ENCODE assay signal across 8 cellular contexts in genomic region chr9:29213374-29214161, GRCh38.
DNase-seq lines count a peak whose midpoint lies in the region; ATAC-seq, FAIRE-seq and TF ChIP-seq lines count a peak whose summit lies in the region.

TSS of gene LINGO2 (minus strand) at chr9:29213601.

- H3K27me3 ChIP-seq in mucosa of stomach (ENCODE audit: control insufficient read depth, insufficient read depth, low read length): peaks cover 51% of the 10 kb centered on the region

- H3K36me3 ChIP-seq in mucosa of stomach (ENCODE audit: control insufficient read depth, insufficient read depth, low read length): no peaks in the 10 kb centered on the region

- DNase-seq in GM13976 (ENCODE audit: low spot score): peak; percentile 23
- peak; percentile 85 for DNase-seq in NCI-H345 (lab: John Stamatoyannopoulos, UW)
- DNase-seq in coronary artery (ENCODE audit: low spot score): no peak
- DNase-seq in D721Med (ENCODE audit: insufficient read length, low spot score): no peak
- DNase-seq in activated CD4-positive, CD25-positive, alpha-beta regulatory T cell (lab: John Stamatoyannopoulos, UW): no peak
- DNase-seq in C1 segment of cervical spinal cord (lab: John Stamatoyannopoulos, UW): no peak

- H3K9ac ChIP-seq in mucosa of stomach (ENCODE audit: low read length): no peak within 1 kb of the TSS

- FAIRE-seq in D721Med (lab: Jason Lieb, UNC): no peak

- TF ChIP-seq CTCF in GM13976 (IDR thresholded peaks at IDR 0.05; ENCODE audit: borderline replicate concordance, control extremely low read depth, extremely low read depth, insufficient read depth, missing control alignments) (no peak), coronary artery (IDR thresholded peaks at IDR 0.05) (no peak), D721Med (IDR thresholded peaks at IDR 0.05; ENCODE audit: insufficient read depth, missing control alignments) (no peak)

- no peak within 1 kb of the TSS for H3K27ac ChIP-seq in coronary artery

- no peak for ATAC-seq in GM19324 (IDR thresholded peaks at IDR 0.05; ENCODE audit: low FRiP score, unreplicated experiment)

- in situ Hi-C loops in GM13976 (cut with MboI; ENCODE audit: low sequenced_read_pairs, unreplicated experiment): no loop called here

- H3K9me3 ChIP-seq in mucosa of stomach (ENCODE audit: control insufficient read depth, low read length): no peaks in the 10 kb centered on the region

- peak within 1 kb of the TSS; percentile 67 for H3K4me3 ChIP-seq in coronary artery
- H3K4me3 ChIP-seq in mucosa of stomach (ENCODE audit: low read length): peak within 1 kb of the TSS; percentile 19

- peaks cover 13% of the 10 kb centered on the region for H3K4me1 ChIP-seq in mucosa of stomach (ENCODE audit: control insufficient read depth, insufficient read depth, low read length)

Comparison
In these comparisons a context has a peak if more than half of its experiments do, and no peak if none do; other contexts are left out.
1. DNase-seq: peak in GM13976 (single experiment) and NCI-H345 (single experiment); none in coronary artery (single experiment), D721Med (single experiment), activated CD4-positive, CD25-positive, alpha-beta regulatory T cell (0 of 4) and C1 segment of cervical spinal cord (0 of 14).